ENCODE assay signal across 8 cellular contexts in the genomic region with DNA sequence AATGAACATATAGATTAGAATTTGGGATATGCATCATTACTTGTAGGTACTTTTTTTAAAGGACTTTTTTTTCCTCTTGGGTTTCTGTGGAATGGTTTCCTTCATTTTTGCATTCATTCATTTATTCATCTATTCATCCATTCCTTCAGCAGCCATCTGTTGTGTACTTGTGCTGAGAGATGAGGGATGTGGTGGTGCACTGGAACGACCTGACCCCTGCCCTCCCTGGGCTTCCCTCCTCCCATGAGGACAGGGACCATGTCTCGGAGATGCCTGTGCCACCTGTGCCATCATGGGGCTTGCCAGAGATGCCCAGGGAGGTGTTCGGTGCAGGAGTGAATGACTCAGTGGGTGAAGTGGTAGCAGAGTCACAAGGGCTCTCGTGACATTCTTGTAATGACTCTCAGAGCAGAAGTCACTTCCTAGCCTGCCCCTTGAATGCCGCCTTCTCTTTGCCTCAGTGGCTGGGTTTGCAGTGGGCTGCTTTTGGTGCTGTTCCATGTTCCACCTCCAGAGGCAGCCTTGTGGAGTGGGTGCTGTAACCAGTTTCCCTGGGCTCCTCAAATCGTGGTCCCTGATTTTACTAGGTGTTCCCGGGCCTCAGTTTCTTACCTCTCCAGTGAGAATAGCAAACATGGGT. TPM values are rescaled to one million over a fixed set of nuclear protein-coding genes. Genes with fewer than 3 reads are reported as not detected.
DNase-seq lines count a peak whose midpoint lies in the region; ATAC-seq and TF ChIP-seq lines count a peak whose summit lies in the region.

No MANE protein-coding gene starts in this region.

- H3K79me2 ChIP-seq in PC-9 (ENCODE audit: low read depth) = no peaks in the 10 kb centered on the region

- POLR2A ChIA-PET in PC-9 (lab: Charles Lee; ENCODE audit: unreplicated experiment) = no interaction called here

- no peaks in the 10 kb centered on the region for H4K20me1 ChIP-seq in PC-9 (ENCODE audit: insufficient read depth)

- BruUV-seq in PC-9 (replicated peaks; lab: Mats Ljungman, UMichigan) = no TSS peak

- H3K4me2 ChIP-seq in PC-9 = no peak overlapping the region

- H3K9me2 ChIP-seq in PC-9 (ENCODE audit: insufficient read depth) = no peaks in the 10 kb centered on the region

- H3K9me3 ChIP-seq in PC-9 (ENCODE audit: insufficient read depth, low read depth) = no peaks in the 10 kb centered on the region

- H3K4me1 ChIP-seq in PC-9 (replicated peaks; ENCODE audit: insufficient read depth) = peaks cover 59% of the 10 kb centered on the region

- in situ Hi-C loops in astrocyte of the spinal cord (cut with HindIII; ENCODE audit: low sequenced_read_pairs) = no loop called here

- CTCF ChIA-PET in PC-9 (lab: Charles Lee) = no interaction called here

- peaks cover 2% of the 10 kb centered on the region; the same call in 1 of the 2 replicates for H3K36me3 ChIP-seq in PC-9 (ENCODE audit: low read depth)

- H3K27me3 ChIP-seq in PC-9 (ENCODE audit: insufficient read depth, low read depth) = no peaks in the 10 kb centered on the region

- DNase-seq in AG09309 (ENCODE audit: low read depth) (no peak), PC-9 (peak; percentile 33 to 48), astrocyte of the spinal cord (ENCODE audit: low read depth, low spot score) (no peak), foreskin melanocyte (no peak), SIG-M5 (lab: John Stamatoyannopoulos, UW) (no peak)
- peak; percentile 28 to 49 for DNase-seq in stimulated activated CD4-positive, alpha-beta T cell treated with anti-CD3 and anti-CD28 coated beads, Interleukin-1b, Interleukin-23, amount 100 ng/mL, for 4 hours (ENCODE audit: low read depth in 2 of 2)

- H3K27ac ChIP-seq in PC-9 = 0 out of 2 replicates have a peak overlapping the region, but pooled peaks have one; percentile 9

- intact Hi-C loops in PC-9 (cut with micrococcal nuclease; ENCODE audit: unreplicated experiment) = no loop called here

- no peak overlapping the region for H2AFZ ChIP-seq in PC-9

- ATAC-seq in GM21360 (IDR thresholded peaks at IDR 0.05; ENCODE audit: unreplicated experiment) = peak; percentile 62
- ATAC-seq in HG03025 (IDR thresholded peaks at IDR 0.05; ENCODE audit: low FRiP score, unreplicated experiment) = no peak

- no peak overlapping the region for H3K4me3 ChIP-seq in AG09309 (ENCODE audit: control insufficient read depth, low read depth, low read length)
- no peak overlapping the region for H3K4me3 ChIP-seq in PC-9
- H3K4me3 ChIP-seq in astrocyte of the spinal cord (ENCODE audit: low read depth, low read length) = no peak overlapping the region

- TF ChIP-seq CTCF in AG09309 (IDR thresholded peaks at IDR 0.05; ENCODE audit: control insufficient read depth, insufficient read depth, low read depth, low read length, missing control alignments) (peak; percentile 38), PC-9 (conservative IDR thresholded peaks at IDR 0.05) (peak; percentile 75), astrocyte of the spinal cord (IDR thresholded peaks at IDR 0.05; ENCODE audit: low read depth, low read length) (peak; percentile 49)

- H3F3A ChIP-seq in PC-9 (ENCODE audit: insufficient read depth, low read depth) = peaks cover 38% of the 10 kb centered on the region

RNA-seq across cellular contexts. Expression of gene CLEC16A, which starts 43.9 kb away (rescaled TPM):
- 34.9 and 45.0 TPM in 2 replicates for total RNA-seq in PC-9 (2021)

RNA-seq across cellular contexts. Expression of gene DEXI, which starts 46.0 kb away (rescaled TPM):
- total RNA-seq in PC-9 (2021) = 33.1 and 42.4 TPM in 2 replicates

Comparison
In these comparisons a context has a peak if more than half of its experiments do, and no peak if none do; other contexts are left out.
1. DNase-seq: peak in PC-9 (2 of 2) and stimulated activated CD4-positive, alpha-beta T cell treated with anti-CD3 and anti-CD28 coated beads, Interleukin-1b, Interleukin-23, amount 100 ng/mL, for 4 hours (2 of 2); none in AG09309 (single experiment), astrocyte of the spinal cord (single experiment), foreskin melanocyte (single experiment) and SIG-M5 (single experiment).
2. Peak in every context shown above with its lines, with median percentiles within 50 percentile points of each other: CTCF ChIP-seq.